ENCODE assay signal across 7 cellular contexts in genomic region chr1:3695326-3696217, GRCh38. TPM values are rescaled to one million over a fixed set of nuclear protein-coding genes. Genes with fewer than 3 reads are reported as not detected.
DNase-seq lines count a peak whose midpoint lies in the region; ATAC-seq and TF ChIP-seq lines count a peak whose summit lies in the region.

No MANE protein-coding gene starts in this region.

- DNase-seq in NCI-H1694 treated with DMSO at 0.1 percent for 48 hours (lab: John Stamatoyannopoulos, UW) (peak; percentile 65), glutamatergic neuron (peak; percentile 83), progenitor cell of endocrine pancreas (ENCODE audit: low spot score, unreplicated experiment) (peak; percentile 55)
- peak; percentile 24 for DNase-seq in activated naive CD4-positive, alpha-beta T cell treated with Interleukin-2 at 50 U/mL for 16 hours

- H3K4me3 Mint-ChIP-seq in glutamatergic neuron (ENCODE audit: unreplicated experiment) = peak overlapping the region; percentile 16
- H3K4me3 Mint-ChIP-seq in progenitor cell of endocrine pancreas (ENCODE audit: low read depth) = no peak overlapping the region

- ATAC-seq in GM21723 (IDR thresholded peaks at IDR 0.05; ENCODE audit: unreplicated experiment) (no peak), GM18511 (IDR thresholded peaks at IDR 0.05; ENCODE audit: unreplicated experiment) (no peak)

- peaks cover 27% of the 10 kb centered on the region for H3K9me3 Mint-ChIP-seq in glutamatergic neuron (ENCODE audit: unreplicated experiment)
- H3K9me3 Mint-ChIP-seq in progenitor cell of endocrine pancreas (ENCODE audit: low read depth) = no peaks in the 10 kb centered on the region

- TF ChIP-seq CTCF in GM12872 (IDR thresholded peaks at IDR 0.05; ENCODE audit: insufficient read depth, low read depth, low read length) (peak; percentile 78), glutamatergic neuron (IDR thresholded peaks at IDR 0.05; ENCODE audit: partially characterized antibody, unreplicated experiment) (peak; percentile 80), progenitor cell of endocrine pancreas (IDR thresholded peaks at IDR 0.05; ENCODE audit: unreplicated experiment) (peak; percentile 81)

- H3K27ac Mint-ChIP-seq in glutamatergic neuron (ENCODE audit: unreplicated experiment) (no peak overlapping the region), progenitor cell of endocrine pancreas (peak overlapping the region; percentile 24)

- H3K4me1 Mint-ChIP-seq in glutamatergic neuron (ENCODE audit: low read depth, unreplicated experiment) (peaks cover 52% of the 10 kb centered on the region), progenitor cell of endocrine pancreas (ENCODE audit: low read depth) (no peaks in the 10 kb centered on the region)

- H3K36me3 Mint-ChIP-seq in glutamatergic neuron (ENCODE audit: unreplicated experiment) = no peaks in the 10 kb centered on the region
- no peaks in the 10 kb centered on the region for H3K36me3 Mint-ChIP-seq in progenitor cell of endocrine pancreas (ENCODE audit: insufficient read depth)

- H3K27me3 Mint-ChIP-seq in glutamatergic neuron (ENCODE audit: unreplicated experiment) (peaks cover 20% of the 10 kb centered on the region), progenitor cell of endocrine pancreas (peaks cover 38% of the 10 kb centered on the region)

RNA-seq across cellular contexts. Expression of gene TP73, which starts 43.3 kb away (rescaled TPM):
- total RNA-seq in glutamatergic neuron (ENCODE audit: unreplicated experiment) (13.0 TPM), progenitor cell of endocrine pancreas (2.2 and 2.4 TPM in 2 replicates)

RNA-seq across cellular contexts. Expression of gene WRAP73, which starts 45.7 kb away (rescaled TPM):
- total RNA-seq in glutamatergic neuron (ENCODE audit: unreplicated experiment) (47.7 TPM), progenitor cell of endocrine pancreas (28.1 and 29.9 TPM in 2 replicates)

RNA-seq across cellular contexts. Expression of gene CCDC27, which starts 56.7 kb away (rescaled TPM):
- total RNA-seq in glutamatergic neuron (ENCODE audit: unreplicated experiment) = not detected
- total RNA-seq in progenitor cell of endocrine pancreas = not detected in 2 replicates

Comparison
In these comparisons a context has a peak if more than half of its experiments do, and no peak if none do; other contexts are left out.
1. DNase-seq: peak in every context shown above with its lines; median percentile 83 in glutamatergic neuron; 65 in NCI-H1694 treated with DMSO at 0.1 percent for 48 hours; 55 in progenitor cell of endocrine pancreas; 24 in activated naive CD4-positive, alpha-beta T cell treated with Interleukin-2 at 50 U/mL for 16 hours.